Comparison of ENCODE assay signal across 28 cellular contexts in genomic region chr14:56324831-56325230, GRCh38.
A peak's percentile ranks its signal among the peaks of the same experiment; 100 is the strongest.
DNase-seq lines count a peak whose midpoint lies in the region; ATAC-seq and TF ChIP-seq lines count a peak whose summit lies in the region.
"Had no signal": no experiment of that assay in that cellular context is flagged by ENCODE, and none has a peak within 500 bp of the region (broad histone marks: within the 10 kb centered on the region; RNA-seq: fewer than 3 reads in every experiment).

No MANE protein-coding gene starts in this region.

- no peaks in the 10 kb centered on the region for H4K20me1 ChIP-seq in SK-N-SH (ENCODE audit: insufficient read depth)

- H3K9ac ChIP-seq in SK-N-SH, result no peak overlapping the region

- H3F3A ChIP-seq in SK-N-SH (replicated peaks; ENCODE audit: insufficient read depth), result peaks cover 7% of the 10 kb centered on the region

- H3K27ac ChIP-seq in SK-N-SH (ENCODE audit: low read depth in 2 of 2, low read length in 1 of 2), result peak overlapping the region in 1 of 2 experiments; percentile 56; a peak in 2 of 4 replicates
- H3K27ac ChIP-seq in brain microvascular endothelial cell, result no peak overlapping the region
- H3K27ac ChIP-seq: coronary artery, gastroesophageal sphincter, left lung, tibial artery had no signal

- POLR2A ChIA-PET in SK-N-SH (lab: Yijun Ruan, JAX), result no interaction called here

- 7% methylated on average over 3 of the region's 3 CpGs for WGBS in SK-N-SH (ENCODE audit: low lambda C conversion rate)

- TF ChIP-seq EP300 in SK-N-SH (IDR thresholded peaks at IDR 0.05; ENCODE audit: borderline replicate concordance in 1 of 2, low read depth in 1 of 2, low read length in 1 of 2), result no peak

- TF ChIP-seq RAD21 in SK-N-SH (IDR thresholded peaks at IDR 0.05; ENCODE audit: low read length), result no peak

- peaks cover 13% of the 10 kb centered on the region; the same call in 1 of the 2 replicates for H3K27me3 ChIP-seq in SK-N-SH (ENCODE audit: insufficient read depth)
- H3K27me3 ChIP-seq in HAP-1 (ENCODE audit: low read depth), result no peaks in the 10 kb centered on the region
- no peaks in the 10 kb centered on the region for H3K27me3 ChIP-seq in brain microvascular endothelial cell (replicated peaks)
- H3K27me3 ChIP-seq: gastroesophageal sphincter, left lung, tibial artery had no signal

- H3K36me3 ChIP-seq in SK-N-SH (replicated peaks in 1 of 2; ENCODE audit: control insufficient read depth in 1 of 2, insufficient read depth in 2 of 2, low read length in 1 of 2) (no peaks in the 10 kb centered on the region), HAP-1 (replicated peaks) (no peaks in the 10 kb centered on the region), brain microvascular endothelial cell (replicated peaks) (no peaks in the 10 kb centered on the region)
- H3K36me3 ChIP-seq: gastroesophageal sphincter, left lung, tibial artery had no signal

- CTCF ChIA-PET in SK-N-SH (lab: Yijun Ruan, JAX), result interaction anchor here (0.8 kb wide), 1 partner anchor 15 kb away, joined by 3 read pairs; no protein-coding TSS in a partner anchor

- no peak overlapping the region; the same call in 1 of the 2 replicates for H2AFZ ChIP-seq in SK-N-SH (ENCODE audit: low read depth)

- ATAC-seq in SK-N-SH treated with all-trans-retinoic acid at 6 μM for 48 hours (no peak), GM18498 (IDR thresholded peaks at IDR 0.05; ENCODE audit: unreplicated experiment) (no peak)
- ATAC-seq: gastroesophageal sphincter; left lung; naive thymus-derived CD4-positive, alpha-beta T cell; stimulated activated naive CD8-positive, alpha-beta T cell treated with anti-CD3 and anti-CD28 coated beads, Interleukin-15, amount 100 ng/mL, for 72 hours had no signal

- TF ChIP-seq CTCF in SK-N-SH (IDR thresholded peaks at IDR 0.05) (no peak), brain microvascular endothelial cell (IDR thresholded peaks at IDR 0.05; ENCODE audit: low read depth, low read length, missing control alignments) (no peak)

- in situ Hi-C loops in HAP-1 (cut with MboI; ENCODE audit: low sequenced_read_pairs), result no loop called here
- in situ Hi-C loops in brain microvascular endothelial cell (cut with HindIII; ENCODE audit: low pct_ligation_motif_present, low sequenced_read_pairs), result no loop called here

- H3K4me3 ChIP-seq in SK-N-SH (ENCODE audit: low read depth in 2 of 2, low read length in 1 of 2) (no peak overlapping the region), HAP-1 (no peak overlapping the region), brain microvascular endothelial cell (ENCODE audit: low read depth, low read length) (no peak overlapping the region)
- H3K4me3 ChIP-seq: coronary artery, gastroesophageal sphincter, left lung, tibial artery had no signal

- H3K9me3 ChIP-seq in SK-N-SH (no peaks in the 10 kb centered on the region), HAP-1 (no peaks in the 10 kb centered on the region)
- H3K9me3 ChIP-seq: gastroesophageal sphincter, left lung, tibial artery had no signal

- DNase-seq in SK-N-SH (no peak), NCI-H524 treated with DMSO at 0.1 percent for 48 hours (lab: John Stamatoyannopoulos, UW) (peak; percentile 86), fibroblast of peridontal ligament (ENCODE audit: extremely low read depth) (peak; percentile 73), 8988T (no peak), HAP-1 (ENCODE audit: low spot score in 2 of 2) (no peak), brain microvascular endothelial cell (no peak)
- DNase-seq: activated CD4-positive, alpha-beta T cell treated with anti-CD3 and anti-CD28 coated beads, Interleukin-2, amount 50 U/mL, for 48 hours; activated CD8-positive, alpha-beta memory T cell treated with anti-CD3 and anti-CD28 coated beads, Interleukin-2, amount 50 U/mL, for 4 hours; activated naive CD4-positive, alpha-beta T cell treated with anti-CD3 and anti-CD28 coated beads, Interleukin-2, amount 50 U/mL, for 16 hours; amygdala; DMS53; effector memory CD4-positive, alpha-beta T cell; erythroblast; hypothalamus; immature natural killer cell; left lung; naive thymus-derived CD4-positive, alpha-beta T cell; NCI-H1092 treated with DMSO at 0.1 percent for 48 hours; NCI-H187; NCI-H748 treated with DMSO at 0.1 percent for 48 hours; nucleus accumbens; RPMI8226; stimulated activated naive CD8-positive, alpha-beta T cell treated with anti-CD3 and anti-CD28 coated beads, Interleukin-15, amount 100 ng/mL, for 72 hours; tibial artery had no signal

- no peaks in the 10 kb centered on the region for H3K79me2 ChIP-seq in SK-N-SH (ENCODE audit: insufficient read depth)

- H3K9me2 ChIP-seq in SK-N-SH, result no peaks in the 10 kb centered on the region

- H3K4me2 ChIP-seq in SK-N-SH, result peak overlapping the region; percentile 43

- H3K4me1 ChIP-seq in SK-N-SH (ENCODE audit: control insufficient read depth in 1 of 2, insufficient read depth in 2 of 2, low read depth in 1 of 2, low read length in 1 of 2), result peaks cover 0 to 9% of the 10 kb centered on the region in 2 experiments; a peak in 1 of 4 replicates
- peaks cover 4% of the 10 kb centered on the region for H3K4me1 ChIP-seq in HAP-1
- H3K4me1 ChIP-seq: gastroesophageal sphincter, tibial artery had no signal

TF ChIP-seq in SK-N-SH, 30 proteins besides CTCF, POLR2A, EP300 and RAD21:
- TF ChIP-seq RCOR1 (IDR thresholded peaks at IDR 0.05; ENCODE audit: low read length), result no peak
- TF ChIP-seq TCF12 (IDR thresholded peaks at IDR 0.05), result peak; percentile 40; the same call in 1 of the 2 replicates

TF ChIP-seq in SK-N-SH treated with all-trans-retinoic acid at 6 μM for 48 hours, 23 proteins besides CTCF, POLR2A, EP300 and RAD21:
- no peak for TF ChIP-seq ZNF70 (CRISPR knock-in tag; IDR thresholded peaks at IDR 0.05)
- TF ChIP-seq ISL1 (CRISPR knock-in tag; IDR thresholded peaks at IDR 0.05), result no peak
- no peak for TF ChIP-seq GLIS3 (CRISPR knock-in tag; IDR thresholded peaks at IDR 0.05)
- TF ChIP-seq PATZ1 (CRISPR knock-in tag; IDR thresholded peaks at IDR 0.05; ENCODE audit: borderline replicate concordance), result no peak
- TF ChIP-seq ZFP30 (CRISPR knock-in tag; IDR thresholded peaks at IDR 0.05), result no peak
- TF ChIP-seq ZC3H10 (CRISPR knock-in tag; IDR thresholded peaks at IDR 0.05), result no peak
- no peak for TF ChIP-seq SNAI2 (CRISPR knock-in tag; IDR thresholded peaks at IDR 0.05)
- no peak for TF ChIP-seq ZNF565 (CRISPR knock-in tag; conservative IDR thresholded peaks at IDR 0.05; ENCODE audit: low read depth)
- no peak for TF ChIP-seq PPARA (CRISPR knock-in tag; IDR thresholded peaks at IDR 0.05; ENCODE audit: borderline replicate concordance)
- TF ChIP-seq, protein P1, sequence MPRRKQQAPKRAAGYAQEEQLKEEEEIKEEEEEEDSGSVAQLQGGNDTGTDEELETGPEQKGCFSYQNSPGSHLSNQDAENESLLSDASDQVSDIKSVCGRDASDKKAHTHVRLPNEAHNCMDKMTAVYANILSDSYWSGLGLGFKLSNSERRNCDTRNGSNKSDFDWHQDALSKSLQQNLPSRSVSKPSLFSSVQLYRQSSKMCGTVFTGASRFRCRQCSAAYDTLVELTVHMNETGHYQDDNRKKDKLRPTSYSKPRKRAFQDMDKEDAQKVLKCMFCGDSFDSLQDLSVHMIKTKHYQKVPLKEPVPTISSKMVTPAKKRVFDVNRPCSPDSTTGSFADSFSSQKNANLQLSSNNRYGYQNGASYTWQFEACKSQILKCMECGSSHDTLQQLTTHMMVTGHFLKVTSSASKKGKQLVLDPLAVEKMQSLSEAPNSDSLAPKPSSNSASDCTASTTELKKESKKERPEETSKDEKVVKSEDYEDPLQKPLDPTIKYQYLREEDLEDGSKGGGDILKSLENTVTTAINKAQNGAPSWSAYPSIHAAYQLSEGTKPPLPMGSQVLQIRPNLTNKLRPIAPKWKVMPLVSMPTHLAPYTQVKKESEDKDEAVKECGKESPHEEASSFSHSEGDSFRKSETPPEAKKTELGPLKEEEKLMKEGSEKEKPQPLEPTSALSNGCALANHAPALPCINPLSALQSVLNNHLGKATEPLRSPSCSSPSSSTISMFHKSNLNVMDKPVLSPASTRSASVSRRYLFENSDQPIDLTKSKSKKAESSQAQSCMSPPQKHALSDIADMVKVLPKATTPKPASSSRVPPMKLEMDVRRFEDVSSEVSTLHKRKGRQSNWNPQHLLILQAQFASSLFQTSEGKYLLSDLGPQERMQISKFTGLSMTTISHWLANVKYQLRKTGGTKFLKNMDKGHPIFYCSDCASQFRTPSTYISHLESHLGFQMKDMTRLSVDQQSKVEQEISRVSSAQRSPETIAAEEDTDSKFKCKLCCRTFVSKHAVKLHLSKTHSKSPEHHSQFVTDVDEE (CRISPR knock-in tag; IDR thresholded peaks at IDR 0.05), result no peak
- TF ChIP-seq ZFP3 (CRISPR knock-in tag; IDR thresholded peaks at IDR 0.05), result no peak
- TF ChIP-seq BACH2 (CRISPR knock-in tag; IDR thresholded peaks at IDR 0.05; ENCODE audit: borderline replicate concordance), result no peak

Comparison
In these comparisons a context has a peak if more than half of its experiments do, and no peak if none do; other contexts are left out.
1. DNase-seq: peak in NCI-H524 treated with DMSO at 0.1 percent for 48 hours (single experiment) and fibroblast of peridontal ligament (single experiment); none in SK-N-SH (single experiment), 8988T (single experiment), HAP-1 (0 of 2) and brain microvascular endothelial cell (single experiment).